In genomic region chr1:226827968-226828513, GRCh38 we compare ENCODE assay signal across 8 cellular contexts.
DNase-seq lines count a peak whose midpoint lies in the region; ATAC-seq lines count a peak whose summit lies in the region.

No MANE protein-coding gene starts in this region.

- peak; percentile 93 for DNase-seq in CMK (ENCODE audit: low read depth)
- peak; percentile 64 for DNase-seq in HS-27A (ENCODE audit: low read depth)
- DNase-seq in NCI-H82 (lab: John Stamatoyannopoulos, UW): peak; percentile 98
- peak; percentile 99 for DNase-seq in activated CD4-positive, alpha-beta T cell treated with anti-CD3 and anti-CD28 coated beads, Interleukin-2, amount 50 U/mL, for 48 hours
- peak; percentile 96 for DNase-seq in ecto neural progenitor cell (ENCODE audit: low spot score)
- peak; percentile 92 to 96 for DNase-seq in memory B cell (ENCODE audit: low spot score in 2 of 2)
- DNase-seq in stimulated activated CD4-positive, alpha-beta T cell treated with anti-CD3 and anti-CD28 coated beads, TNF-alpha, amount 100 ng/mL, for 4 hours (ENCODE audit: low read depth in 3 of 3): peak; percentile 85 to 93 (median 90)

- H3K4me1 Mint-ChIP-seq in memory B cell: peaks cover 32% of the 10 kb centered on the region

- H3K9me3 Mint-ChIP-seq in memory B cell: no peaks in the 10 kb centered on the region

- no peaks in the 10 kb centered on the region for H3K27me3 Mint-ChIP-seq in memory B cell

- H3K36me3 Mint-ChIP-seq in memory B cell: no peaks in the 10 kb centered on the region

- ATAC-seq in GM21360 (IDR thresholded peaks at IDR 0.05; ENCODE audit: unreplicated experiment) (peak; percentile 82), memory B cell (ENCODE audit: low read depth) (peak; percentile 96)

- H3K27ac Mint-ChIP-seq in memory B cell: peak overlapping the region; percentile 78

- peak overlapping the region; percentile 68 for H3K4me3 Mint-ChIP-seq in memory B cell

Comparison
In these comparisons a context has a peak if more than half of its experiments do, and no peak if none do; other contexts are left out.
1. Peak in every context shown above with its lines: DNase-seq and ATAC-seq.